Comparison of ENCODE assay signal across 1 cellular context in genomic region chr17:27810902-27811557, GRCh38.
TF ChIP-seq lines count a peak whose summit lies in the region.

No MANE protein-coding gene starts in this region.

TF ChIP-seq in IMR-90, 13 proteins besides CTCF, POLR2A, EP300 and RAD21 (continued from another document):
- TF ChIP-seq ELK1 (IDR thresholded peaks at IDR 0.05; ENCODE audit: borderline replicate concordance, low read depth, low read length) (no peak), CEBPB (IDR thresholded peaks at IDR 0.05; ENCODE audit: low read depth, low read length) (no peak)
